ENCODE assay signal across 8 cellular contexts in genomic region chr7:55964261-55964801, GRCh38. TPM values are rescaled to one million over a fixed set of nuclear protein-coding genes. Genes with fewer than 3 reads are reported as not detected.
DNase-seq lines count a peak whose midpoint lies in the region; ATAC-seq and TF ChIP-seq lines count a peak whose summit lies in the region.

NIPSNAP2 (plus strand) TSS chr7:55964585; CDS start chr7:55964610, 25 bp downstream.

- H3K4me3 ChIP-seq in mammary epithelial cell (replicated peaks in 1 of 3; ENCODE audit: insufficient read depth in 1 of 3, low read depth in 2 of 3, low read length in 3 of 3), result peak within 1 kb of the TSS; percentile 51 to 64 (median 60)

- ATAC-seq in HG02642 (IDR thresholded peaks at IDR 0.05; ENCODE audit: poor library complexity, unreplicated experiment), result peak; percentile 87

- WGBS in mammary epithelial cell (ENCODE audit: low coverage, missing lambda C conversion rate), result 3% methylated on average over 14 of the region's 70 CpGs

- peaks cover 10% of the 10 kb centered on the region for H3K79me2 ChIP-seq in mammary epithelial cell (ENCODE audit: insufficient read depth, low read length)

- no peaks in the 10 kb centered on the region for H4K20me1 ChIP-seq in mammary epithelial cell (ENCODE audit: insufficient read depth, low read length)

- intact Hi-C loops in mammary epithelial cell (cut with micrococcal nuclease), result loop anchor here (2.0 to 5.0 kb wide), 2 partner anchors 14 to 187 kb away; partner anchors contain the start of gene MRPS17

- H3K36me3 ChIP-seq in mammary epithelial cell (ENCODE audit: insufficient read depth, low read length), result peaks cover 1% of the 10 kb centered on the region

- H3K4me1 ChIP-seq in mammary epithelial cell (ENCODE audit: insufficient read depth, low read length), result peaks cover 18% of the 10 kb centered on the region

- peak within 1 kb of the TSS; percentile 69 for H3K9ac ChIP-seq in mammary epithelial cell (ENCODE audit: insufficient read depth, low read length)

- H3K4me2 ChIP-seq in mammary epithelial cell (ENCODE audit: insufficient read depth, low read depth, low read length), result peak within 1 kb of the TSS; percentile 93

- peak within 1 kb of the TSS; percentile 95 for H2AFZ ChIP-seq in mammary epithelial cell (ENCODE audit: low read depth, low read length)

- peak; percentile 25 for DNase-seq in NK-92 treated with Interleukin-12 subunit alpha and Interleukin-12 subunit beta, amount 100 ng/mL, for 24 hours (lab: John Stamatoyannopoulos, UW)
- no peak for DNase-seq in NK-92 (lab: John Stamatoyannopoulos, UW; ENCODE audit: unreplicated experiment)
- DNase-seq in NCI-H1105 (lab: John Stamatoyannopoulos, UW), result peak; percentile 60
- peak; percentile 60 for DNase-seq in UCSD-AML1 (lab: John Stamatoyannopoulos, UW; ENCODE audit: unreplicated experiment)
- peak; percentile 30 for DNase-seq in mammary epithelial cell
- peak; percentile 45 for DNase-seq in inferior parietal cortex (ENCODE audit: extremely low spot score)
- DNase-seq in stimulated activated CD4-positive, alpha-beta T cell treated with anti-CD3 and anti-CD28 coated beads, Interleukin-12 subunit alpha, Interleukin-12 subunit beta, amount 100 ng/mL, for 24 hours (ENCODE audit: low read depth in 2 of 2), result peak; percentile 42 to 43

- dilution Hi-C loops in mammary epithelial cell (cut with HindIII; ENCODE audit: low sequenced_read_pairs), result no loop called here

- no peaks in the 10 kb centered on the region for H3K27me3 ChIP-seq in mammary epithelial cell (ENCODE audit: insufficient read depth, low read length)

- peak within 1 kb of the TSS; percentile 68 for H3K27ac ChIP-seq in mammary epithelial cell (ENCODE audit: insufficient read depth, low read depth, low read length)

- BruUV-seq in mammary epithelial cell (replicated peaks; lab: Mats Ljungman, UMichigan), result no TSS peak

- peak; percentile 16 to 37 for TF ChIP-seq CTCF in mammary epithelial cell (conservative IDR thresholded peaks at IDR 0.05 in 1 of 2, IDR thresholded peaks at IDR 0.05 in 1 of 2; ENCODE audit: extremely low read depth in 1 of 2, insufficient read depth in 1 of 2, low read depth in 1 of 2, low read length in 2 of 2)

- no peaks in the 10 kb centered on the region for H3K9me3 ChIP-seq in mammary epithelial cell (replicated peaks; ENCODE audit: insufficient read depth, low read length)

- in situ Hi-C loops in mammary epithelial cell (cut with MboI; ENCODE audit: low sequenced_read_pairs in 2 of 2), result loop anchor here in 1 of 2 donors (25.0 kb wide), 1 partner anchor 327 kb away; no protein-coding TSS in a partner anchor

- CTCF ChIA-PET in mammary epithelial cell (lab: Charles Lee; ENCODE audit: low non-redundant PET), result interaction anchor here (0.7 kb wide), 1 partner anchor 323 kb away, joined by 3 read pairs; no protein-coding TSS in a partner anchor

RNA-seq across cellular contexts. Expression of gene NIPSNAP2, which starts in this region (rescaled TPM):
- 10 to 100 TPM; 56.5 to 60.7 TPM for total RNA-seq in mammary epithelial cell
- polyA plus RNA-seq in mammary epithelial cell, result 36.4 TPM
- polyA minus RNA-seq in mammary epithelial cell, result 97.2 TPM
